In the genomic region with DNA sequence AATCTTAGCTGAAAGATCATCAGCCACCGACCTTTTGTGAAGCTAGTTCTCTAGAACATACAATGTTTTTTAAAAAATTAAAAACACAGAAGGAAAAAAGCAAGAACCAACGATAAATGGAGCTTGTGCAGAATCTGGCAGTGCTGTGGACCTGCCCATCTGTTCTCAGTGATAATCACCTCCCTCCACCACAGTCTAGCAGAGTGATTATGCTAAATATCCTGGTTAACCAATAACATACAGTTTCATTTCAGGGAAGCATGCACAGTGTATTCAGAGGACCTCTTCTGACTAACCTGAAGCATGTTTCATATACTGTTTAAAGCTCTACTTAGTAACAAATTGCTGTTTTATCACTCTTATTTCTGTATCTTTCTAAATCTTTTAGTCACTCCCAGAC, we compare ENCODE assay signal across 13 cellular contexts.
DNase-seq lines count a peak whose midpoint lies in the region; ATAC-seq and TF ChIP-seq lines count a peak whose summit lies in the region.
"Had no signal": no experiment of that assay in that cellular context is flagged by ENCODE, and none has a peak within 500 bp of the region (broad histone marks: within the 10 kb centered on the region; RNA-seq: fewer than 3 reads in every experiment).

No MANE protein-coding gene starts in this region.

- no peaks in the 10 kb centered on the region for H3K27me3 ChIP-seq in dorsolateral prefrontal cortex
- H3K27me3 ChIP-seq: transverse colon had no signal

- no peak overlapping the region for H3K4me3 Mint-ChIP-seq in natural killer cell

- TF ChIP-seq CTCF in dorsolateral prefrontal cortex (IDR thresholded peaks at IDR 0.05 in 54 of 56, conservative IDR thresholded peaks at IDR 0.05 in 2 of 56; ENCODE audit: low read depth in 1 of 56, partially characterized antibody in 56 of 56), result peak in 8 of 56 donors; percentile 7 to 29 (median 16)
- no peak for TF ChIP-seq CTCF in natural killer cell (IDR thresholded peaks at IDR 0.05)

- no peaks in the 10 kb centered on the region for H3K36me3 Mint-ChIP-seq in natural killer cell

- H3K4me3 ChIP-seq in dorsolateral prefrontal cortex, result peak overlapping the region; percentile 3 to 66 (median 44)
- H3K4me3 ChIP-seq: lung, transverse colon had no signal

- no peaks in the 10 kb centered on the region for H3K27me3 Mint-ChIP-seq in natural killer cell (ENCODE audit: low read depth in 2 of 2)

- no peaks in the 10 kb centered on the region for H3K9me3 Mint-ChIP-seq in natural killer cell

- no peak overlapping the region for H3K27ac Mint-ChIP-seq in natural killer cell

- peak; percentile 85 for DNase-seq in DMS 273 (lab: John Stamatoyannopoulos, UW; ENCODE audit: unreplicated experiment)
- DNase-seq in H4 (ENCODE audit: low spot score), result peak; percentile 4
- DNase-seq in NCI-H1694 treated with DMSO at 0.1 percent for 48 hours (lab: John Stamatoyannopoulos, UW), result peak; percentile 93
- peak in 3 of 10 donors; percentile 21 to 38 (median 28) for DNase-seq in dorsolateral prefrontal cortex
- DNase-seq in 8988T, result no peak
- DNase-seq in natural killer cell, result no peak
- no peak for DNase-seq in cortex of kidney (lab: John Stamatoyannopoulos, UW)
- no peak for DNase-seq in stimulated activated CD4-positive, alpha-beta T cell treated with anti-CD3 and anti-CD28 coated beads, Interleukin-15, amount 100 ng/mL, for 24 hours
- DNase-seq: activated gamma-delta T cell treated with Interleukin-2 at 50 U/mL for 16 hours; KG1; stimulated activated CD4-positive, alpha-beta T cell treated with anti-CD3 and anti-CD28 coated beads, Interleukin-12 subunit alpha, Interleukin-12 subunit beta, amount 100 ng/mL, for 4 hours; transverse colon had no signal

- no peaks in the 10 kb centered on the region for H3K4me1 Mint-ChIP-seq in natural killer cell

- no peak for ATAC-seq in natural killer cell

- intact Hi-C loops in dorsolateral prefrontal cortex (cut with DNase I), result no loop called here
- intact Hi-C loops in natural killer cell (cut with micrococcal nuclease), result no loop called here

- peak overlapping the region in 34 of 59 donors; percentile 0 to 69 (median 36) for H3K27ac ChIP-seq in dorsolateral prefrontal cortex
- H3K27ac ChIP-seq: transverse colon had no signal

Comparison
In these comparisons a context has a peak if more than half of its experiments do, and no peak if none do; other contexts are left out.
1. DNase-seq: peak in DMS 273 (single experiment), H4 (single experiment) and NCI-H1694 treated with DMSO at 0.1 percent for 48 hours (single experiment); none in 8988T (single experiment), natural killer cell (single experiment), cortex of kidney (single experiment) and stimulated activated CD4-positive, alpha-beta T cell treated with anti-CD3 and anti-CD28 coated beads, Interleukin-15, amount 100 ng/mL, for 24 hours (single experiment).